8 cellular contexts compared by ENCODE assay signal in the genomic region with DNA sequence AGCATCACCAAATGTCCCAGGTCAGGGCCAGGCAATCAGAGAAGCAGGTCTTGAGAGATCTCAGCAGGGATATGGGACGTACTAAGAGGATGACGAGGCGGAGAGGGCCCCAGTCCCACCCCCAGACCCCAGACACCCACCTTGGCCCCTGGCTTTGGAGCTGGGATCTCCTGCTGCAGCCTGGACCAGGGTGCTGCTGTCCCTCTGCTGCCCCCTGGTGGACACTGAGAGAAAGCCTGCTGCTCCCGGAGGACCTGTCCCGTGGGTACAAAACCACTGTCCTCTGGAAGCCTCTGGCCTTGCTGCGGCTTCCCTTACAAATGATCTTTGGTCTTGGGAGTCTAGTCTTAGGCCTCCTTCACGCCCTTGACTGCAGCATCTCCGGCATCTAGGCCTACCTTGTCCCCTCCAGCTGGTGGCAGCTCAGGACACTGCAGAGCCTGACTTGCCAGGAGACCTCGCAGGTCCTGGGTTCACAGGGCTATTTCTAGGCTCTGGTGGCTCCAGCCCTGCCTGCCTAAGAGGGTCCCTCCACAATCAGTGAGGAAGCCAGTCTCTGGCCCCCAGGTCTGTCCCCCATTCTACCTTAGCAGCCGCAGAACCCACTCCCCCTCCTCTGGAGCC.
DNase-seq lines count a peak whose midpoint lies in the region; ATAC-seq lines count a peak whose summit lies in the region.

No MANE protein-coding gene starts in this region.

- no peaks in the 10 kb centered on the region for H3K27me3 Mint-ChIP-seq in activated CD4-positive, alpha-beta memory T cell treated with anti-CD3 and anti-CD28 coated beads for 36 hours

- intact Hi-C loops in activated CD4-positive, alpha-beta memory T cell treated with anti-CD3 and anti-CD28 coated beads for 36 hours (cut with micrococcal nuclease) = loop anchor here (1.0 to 2.0 kb wide), 3 partner anchors 43 to 246 kb away; a partner anchor contains a TSS

- ATAC-seq in HG02852 (IDR thresholded peaks at IDR 0.05; ENCODE audit: unreplicated experiment) (peak; percentile 56), HG02623 (IDR thresholded peaks at IDR 0.05; ENCODE audit: unreplicated experiment) (no peak)

- POLR2A ChIA-PET in activated CD4-positive, alpha-beta memory T cell treated with anti-CD3 and anti-CD28 coated beads for 36 hours (lab: Charles Lee) = interaction anchor here (0.7 kb wide), 1 partner anchor 248 kb away, joined by 3 read pairs; no protein-coding TSS in a partner anchor

- no peaks in the 10 kb centered on the region for H3K9me3 Mint-ChIP-seq in activated CD4-positive, alpha-beta memory T cell treated with anti-CD3 and anti-CD28 coated beads for 36 hours

- DNase-seq in GM03348 (ENCODE audit: low spot score) (peak; percentile 91), NCI-H526 (lab: John Stamatoyannopoulos, UW) (peak; percentile 17 to 71), medulla oblongata (ENCODE audit: extremely low spot score) (peak; percentile 90)
- peak; percentile 87 for DNase-seq in activated CD4-positive, alpha-beta memory T cell treated with anti-CD3 and anti-CD28 coated beads for 36 hours
- peak; percentile 79 for DNase-seq in effector CD8-positive, alpha-beta T cell (lab: John Stamatoyannopoulos, UW)
- DNase-seq in stimulated activated CD8-positive, alpha-beta memory T cell treated with anti-CD3 and anti-CD28 coated beads, Interleukin-15, amount 100 ng/mL, for 1 hour (ENCODE audit: low read depth) = peak; percentile 76

- CTCF ChIA-PET in activated CD4-positive, alpha-beta memory T cell treated with anti-CD3 and anti-CD28 coated beads for 36 hours (lab: Charles Lee) = interaction anchor here (0.6 to 4.7 kb wide), 51 partner anchors 9 to 569 kb away, joined by 3 to 103 read pairs (median 4); a partner anchor contains a TSS

- H3K4me1 Mint-ChIP-seq in activated CD4-positive, alpha-beta memory T cell treated with anti-CD3 and anti-CD28 coated beads for 36 hours (ENCODE audit: low read depth) = no peaks in the 10 kb centered on the region

- H3K4me3 Mint-ChIP-seq in activated CD4-positive, alpha-beta memory T cell treated with anti-CD3 and anti-CD28 coated beads for 36 hours = no peak overlapping the region

- H3K27ac Mint-ChIP-seq in activated CD4-positive, alpha-beta memory T cell treated with anti-CD3 and anti-CD28 coated beads for 36 hours = no peak overlapping the region

- peaks cover 2% of the 10 kb centered on the region for H3K36me3 Mint-ChIP-seq in activated CD4-positive, alpha-beta memory T cell treated with anti-CD3 and anti-CD28 coated beads for 36 hours
